ENCODE assay signal across 8 cellular contexts in the genomic region with DNA sequence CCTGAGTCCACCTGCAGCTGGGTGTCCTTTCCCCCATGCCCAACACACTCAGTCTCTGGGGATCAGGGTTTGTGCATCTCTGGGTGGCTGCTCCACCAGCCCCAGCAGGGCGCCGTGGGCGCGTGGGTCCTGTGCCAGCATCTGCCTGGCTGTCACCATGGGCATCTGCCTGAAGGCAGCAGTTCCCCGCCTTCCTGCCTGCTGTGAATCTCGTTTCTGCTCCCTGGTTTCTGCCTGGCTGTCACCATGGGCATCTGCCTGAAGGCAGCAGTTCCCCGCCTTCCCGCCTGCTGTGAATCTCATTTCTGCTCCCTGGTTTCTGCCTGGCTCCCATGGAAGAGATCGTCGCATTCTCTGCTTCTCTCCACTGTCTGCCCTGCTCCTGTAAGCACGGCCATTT.
DNase-seq lines count a peak whose midpoint lies in the region; ATAC-seq and TF ChIP-seq lines count a peak whose summit lies in the region.
"Not testable (repeated sequence)": the region's sequence is repeated elsewhere in the genome, so short reads cannot be mapped to it uniquely, and the experiment has no call there.

No MANE protein-coding gene starts in this region.

- ATAC-seq in left cardiac atrium (peak; percentile 17 to 47), upper lobe of right lung (peak; percentile 27)

- intact Hi-C loops in left cardiac atrium (cut with DNase I); upper lobe of right lung (cut with DNase I): not testable (repeated sequence)

- H3K4me3 Mint-ChIP-seq in neural crest cell, result not testable (repeated sequence)

- peak overlapping the region; percentile 46 for H3K27ac Mint-ChIP-seq in neural crest cell (ENCODE audit: unreplicated experiment)

- not testable (repeated sequence) for TF ChIP-seq CTCF in neural crest cell (conservative IDR thresholded peaks at IDR 0.05); upper lobe of right lung (IDR thresholded peaks at IDR 0.05)

- H3K36me3 ChIP-seq in MG63, upper lobe of right lung: not testable (repeated sequence)

- H3K27me3 ChIP-seq in MG63, upper lobe of right lung: not testable (repeated sequence)

- H3K9me3 ChIP-seq in MG63, upper lobe of right lung: not testable (repeated sequence)

- H3K4me1 ChIP-seq in upper lobe of right lung, result not testable (repeated sequence)

- H3K27ac ChIP-seq in upper lobe of right lung, result not testable (repeated sequence)

- H3K4me3 ChIP-seq in MG63, upper lobe of right lung: not testable (repeated sequence)

- peaks cover 28% of the 10 kb centered on the region for H3K4me1 Mint-ChIP-seq in neural crest cell

- not testable (repeated sequence) for H3K9me3 Mint-ChIP-seq in neural crest cell

- H3K27me3 Mint-ChIP-seq in neural crest cell (ENCODE audit: low read depth), result not testable (repeated sequence)

- not testable (repeated sequence) for H3K36me3 Mint-ChIP-seq in neural crest cell (ENCODE audit: low read depth)

- DNase-seq in COR-L47 (lab: John Stamatoyannopoulos, UW) (peak; percentile 50), MG63 (peak; percentile 22), NCI-H2107 treated with DMSO at 0.1 percent for 48 hours (lab: John Stamatoyannopoulos, UW; ENCODE audit: unreplicated experiment) (peak; percentile 32), NCI-H748 (lab: John Stamatoyannopoulos, UW; ENCODE audit: unreplicated experiment) (peak; percentile 22), anterior cingulate cortex (lab: John Stamatoyannopoulos, UW) (peak in 34 of 58 donors; percentile 8 to 76 (median 41))
- DNase-seq in left cardiac atrium; neural crest cell (ENCODE audit: low read depth, low spot score); upper lobe of right lung: not testable (repeated sequence)
